2 cellular contexts compared by ENCODE assay signal in genomic region chr14:64930085-64930843, GRCh38.
TF ChIP-seq lines count a peak whose summit lies in the region.

No MANE protein-coding gene starts in this region.

TF ChIP-seq in IMR-90, 13 proteins besides CTCF, POLR2A, EP300 and RAD21:
- TF ChIP-seq ELK1 (IDR thresholded peaks at IDR 0.05; ENCODE audit: borderline replicate concordance, low read depth, low read length) (no peak), RCOR1 (IDR thresholded peaks at IDR 0.05; ENCODE audit: insufficient replicate concordance, low read length) (no peak), CHD1 (IDR thresholded peaks at IDR 0.05; ENCODE audit: low read depth, low read length) (no peak), NFE2L2 (IDR thresholded peaks at IDR 0.05; ENCODE audit: low read depth, low read length) (no peak), USF2 (IDR thresholded peaks at IDR 0.05; ENCODE audit: low read depth, low read length) (no peak)

TF ChIP-seq in GM23338, 12 proteins besides CTCF, POLR2A, EP300 and RAD21:
- TF ChIP-seq REST (IDR thresholded peaks at IDR 0.05; ENCODE audit: unreplicated experiment) (no peak), STAT1 (IDR thresholded peaks at IDR 0.05; ENCODE audit: unreplicated experiment) (no peak), POLR2AphosphoS5 (IDR thresholded peaks at IDR 0.05; ENCODE audit: low read depth) (no peak), JUNB (IDR thresholded peaks at IDR 0.05; ENCODE audit: unreplicated experiment) (no peak), CREB1 (CRISPR knock-in tag; IDR thresholded peaks at IDR 0.05; ENCODE audit: low read depth) (no peak), ZNF331 (CRISPR knock-in tag; IDR thresholded peaks at IDR 0.05; ENCODE audit: low read depth) (no peak), ZNF462 (CRISPR knock-in tag; IDR thresholded peaks at IDR 0.05) (no peak), EZH2phosphoT487 (IDR thresholded peaks at IDR 0.05; ENCODE audit: unreplicated experiment) (no peak), ZNF114 (CRISPR knock-in tag; IDR thresholded peaks at IDR 0.05) (no peak), ETS1 (IDR thresholded peaks at IDR 0.05) (no peak)
TF ChIP-seq in GM23338: peak in this region for 0.
